In the genomic region with DNA sequence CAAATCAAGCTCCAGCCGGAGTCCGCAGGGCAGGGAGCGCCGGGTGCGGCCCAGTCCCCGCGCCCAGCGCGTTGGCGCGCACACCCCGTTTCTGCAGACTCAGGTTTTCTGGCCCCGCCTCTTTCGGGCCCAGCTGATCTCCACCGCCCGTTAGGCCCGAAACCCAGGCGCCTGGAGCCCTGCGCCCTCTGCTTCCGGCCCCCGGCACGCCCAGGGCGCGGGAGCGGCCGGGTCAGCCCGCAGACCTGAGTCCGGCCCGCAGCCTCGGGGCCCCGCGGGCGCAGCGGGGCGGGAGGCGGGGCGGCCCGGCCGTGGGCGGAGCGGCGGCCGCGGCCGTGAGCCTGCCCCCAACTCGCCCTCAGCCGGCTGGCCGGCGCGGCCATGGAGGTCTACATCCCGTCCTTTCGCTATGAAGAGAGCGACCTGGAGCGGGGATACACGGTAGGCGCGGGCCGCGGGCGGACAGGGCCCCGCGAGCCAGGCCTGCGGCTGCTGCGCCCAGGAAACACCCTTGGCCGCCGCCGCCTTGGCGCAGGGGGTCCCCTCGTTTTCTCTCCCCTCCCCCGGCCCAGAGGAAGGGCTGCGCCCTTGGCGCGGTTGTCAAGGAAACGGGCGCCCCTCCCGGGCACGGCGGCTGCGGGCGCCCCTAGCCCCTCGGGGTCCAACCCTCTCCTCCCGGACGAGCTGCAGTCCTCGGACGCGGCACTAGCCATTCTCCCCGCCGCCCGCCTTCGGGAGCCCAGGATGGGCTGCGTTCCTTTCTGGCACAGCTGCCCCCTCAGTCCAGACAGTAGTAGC, we compare ENCODE assay signal across 8 cellular contexts. TPM values are rescaled to one million over a fixed set of nuclear protein-coding genes. Genes with fewer than 3 reads are reported as not detected.
DNase-seq lines count a peak whose midpoint lies in the region; ATAC-seq and TF ChIP-seq lines count a peak whose summit lies in the region.

Gene SNX24 (plus strand): TSS at position 361 of the 798 bp plus-strand sequence. CDS start 21 bp downstream, at position 382.

- POLR2A ChIA-PET in CD8-positive, alpha-beta memory T cell (lab: Charles Lee) = interaction anchor here (0.6 to 1.9 kb wide), 5 partner anchors 9 to 578 kb away, joined by 3 to 9 read pairs (median 4); partner anchors contain the start of gene SNX2
- POLR2A ChIA-PET in PC-3 (lab: Charles Lee; ENCODE audit: unreplicated experiment) = no interaction called here

- no peaks in the 10 kb centered on the region for H4K20me1 ChIP-seq in PC-3 (ENCODE audit: low read length)

- peak within 1 kb of the TSS; percentile 89 for H3K4me2 ChIP-seq in PC-3 (ENCODE audit: low read length)

- peak within 1 kb of the TSS; percentile 83 to 96 (median 92) for H3K27ac Mint-ChIP-seq in CD8-positive, alpha-beta memory T cell

- intact Hi-C loops in PC-3 (cut with micrococcal nuclease) = loop anchor here (1.0 to 10.0 kb wide), 3 partner anchors 118 to 189 kb away; partner anchors contain the start of gene PPIC

- peak within 1 kb of the TSS; percentile 95 for H2AFZ ChIP-seq in PC-3 (ENCODE audit: low read length)

- TF ChIP-seq CTCF in PC-3 (conservative IDR thresholded peaks at IDR 0.05; ENCODE audit: low read depth, low read length) = no peak

- no peaks in the 10 kb centered on the region for H3K9me3 ChIP-seq in CD8-positive, alpha-beta memory T cell (ENCODE audit: low read length)
- no peaks in the 10 kb centered on the region for H3K9me3 ChIP-seq in PC-3 (ENCODE audit: low read length)

- CTCF ChIA-PET in CD8-positive, alpha-beta memory T cell (lab: Charles Lee) = interaction anchor here (1.5 to 2.3 kb wide), 2 partner anchors 70 to 578 kb away, joined by 9 read pairs; partner anchors contain the start of genes CEP120 and SNX2
- CTCF ChIA-PET in PC-3 (lab: Charles Lee) = no interaction called here

- peaks cover 3% of the 10 kb centered on the region in 2 donors for H3K27me3 Mint-ChIP-seq in CD8-positive, alpha-beta memory T cell

- H3F3A ChIP-seq in PC-3 (ENCODE audit: low read length, unreplicated experiment) = no peaks in the 10 kb centered on the region

- BruUV-seq in PC-3 (replicated peaks; lab: Mats Ljungman, UMichigan) = no TSS peak

- H3K4me1 ChIP-seq in CD8-positive, alpha-beta memory T cell (ENCODE audit: insufficient read depth, low read length) = peaks cover 14% of the 10 kb centered on the region
- H3K4me1 ChIP-seq in PC-3 (ENCODE audit: insufficient read depth, low read length) = peaks cover 47% of the 10 kb centered on the region

- ATAC-seq in GM19438 (IDR thresholded peaks at IDR 0.05; ENCODE audit: low read depth, unreplicated experiment) = peak; percentile 82
- peak; percentile 83 for ATAC-seq in HG03558 (IDR thresholded peaks at IDR 0.05; ENCODE audit: extremely low read depth, unreplicated experiment)
- ATAC-seq in PC-3 = peak; percentile 85

- peak within 1 kb of the TSS; percentile 87 to 95 (median 93) for H3K4me3 Mint-ChIP-seq in CD8-positive, alpha-beta memory T cell

- peaks cover 26 to 36% (median 34%) of the 10 kb centered on the region in 3 donors for H3K4me1 Mint-ChIP-seq in CD8-positive, alpha-beta memory T cell

- H3K79me2 ChIP-seq in PC-3 (ENCODE audit: low read length) = peaks cover 39% of the 10 kb centered on the region

- H3K27me3 ChIP-seq in CD8-positive, alpha-beta memory T cell (ENCODE audit: insufficient read depth, low read length, poor library complexity, severe bottlenecking) = no peaks in the 10 kb centered on the region
- no peaks in the 10 kb centered on the region for H3K27me3 ChIP-seq in PC-3 (ENCODE audit: low read length)

- H3K9ac ChIP-seq in PC-3 (ENCODE audit: low read length) = peak within 1 kb of the TSS; percentile 72

- no peaks in the 10 kb centered on the region for H3K36me3 ChIP-seq in CD8-positive, alpha-beta memory T cell (ENCODE audit: insufficient read depth, low read length)
- no peaks in the 10 kb centered on the region for H3K36me3 ChIP-seq in PC-3 (ENCODE audit: low read depth, low read length)

- peaks cover 0 to under 1% (median 0%) of the 10 kb centered on the region in 5 donors for H3K9me3 Mint-ChIP-seq in CD8-positive, alpha-beta memory T cell

- H3K9me2 ChIP-seq in PC-3 (replicated peaks; ENCODE audit: low read length) = no peaks in the 10 kb centered on the region

- peaks cover 0 to 4% (median under 1%) of the 10 kb centered on the region in 3 donors for H3K36me3 Mint-ChIP-seq in CD8-positive, alpha-beta memory T cell

- peak; percentile 61 to 84 (median 70) for DNase-seq in CD8-positive, alpha-beta memory T cell
- DNase-seq in PC-3 = peak; percentile 82
- DNase-seq in activated T-helper 1 cell treated with Interleukin-2 at 50 U/mL for 16 hours (ENCODE audit: low read depth) = peak; percentile 59
- peak; percentile 69 for DNase-seq in fibroblast of gingiva (ENCODE audit: low read depth)
- DNase-seq in myocyte (ENCODE audit: low read depth) = peak; percentile 84
- DNase-seq in stimulated activated CD8-positive, alpha-beta memory T cell treated with anti-CD3 and anti-CD28 coated beads, Interleukin-7, amount 100 ng/mL, for 4 hours (ENCODE audit: low read depth in 2 of 2) = peak; percentile 26 to 67

- peak within 1 kb of the TSS; percentile 76 for H3K27ac ChIP-seq in CD8-positive, alpha-beta memory T cell (ENCODE audit: low read depth, low read length)
- peak within 1 kb of the TSS; percentile 43 for H3K27ac ChIP-seq in PC-3 (ENCODE audit: low read length)

- H3K4me3 ChIP-seq in CD8-positive, alpha-beta memory T cell (ENCODE audit: low read length) = peak within 1 kb of the TSS; percentile 72
- peak within 1 kb of the TSS; percentile 84 for H3K4me3 ChIP-seq in PC-3 (ENCODE audit: low read length)

RNA-seq across cellular contexts. Expression of gene SNX24, which starts in this region (rescaled TPM):
- 1 to 10 TPM; 4.0 to 4.4 TPM for total RNA-seq in CD8-positive, alpha-beta memory T cell
- 5.1 TPM for polyA plus RNA-seq in CD8-positive, alpha-beta memory T cell
- total RNA-seq in PC-3 (2014; rRNA removed) = 7.4 and 10.3 TPM in 2 replicates
- 12.7 and 15.7 TPM in 2 replicates for total RNA-seq in myocyte
- 15.8 TPM for polyA plus RNA-seq in myocyte (2012)

Comparison
In these comparisons a context has a peak if more than half of its experiments do, and no peak if none do; other contexts are left out.
1. Peak in every context shown above with its lines: DNase-seq, ATAC-seq, H3K4me3 ChIP-seq and H3K27ac ChIP-seq.